32 cellular contexts compared by ENCODE assay signal in the genomic region with DNA sequence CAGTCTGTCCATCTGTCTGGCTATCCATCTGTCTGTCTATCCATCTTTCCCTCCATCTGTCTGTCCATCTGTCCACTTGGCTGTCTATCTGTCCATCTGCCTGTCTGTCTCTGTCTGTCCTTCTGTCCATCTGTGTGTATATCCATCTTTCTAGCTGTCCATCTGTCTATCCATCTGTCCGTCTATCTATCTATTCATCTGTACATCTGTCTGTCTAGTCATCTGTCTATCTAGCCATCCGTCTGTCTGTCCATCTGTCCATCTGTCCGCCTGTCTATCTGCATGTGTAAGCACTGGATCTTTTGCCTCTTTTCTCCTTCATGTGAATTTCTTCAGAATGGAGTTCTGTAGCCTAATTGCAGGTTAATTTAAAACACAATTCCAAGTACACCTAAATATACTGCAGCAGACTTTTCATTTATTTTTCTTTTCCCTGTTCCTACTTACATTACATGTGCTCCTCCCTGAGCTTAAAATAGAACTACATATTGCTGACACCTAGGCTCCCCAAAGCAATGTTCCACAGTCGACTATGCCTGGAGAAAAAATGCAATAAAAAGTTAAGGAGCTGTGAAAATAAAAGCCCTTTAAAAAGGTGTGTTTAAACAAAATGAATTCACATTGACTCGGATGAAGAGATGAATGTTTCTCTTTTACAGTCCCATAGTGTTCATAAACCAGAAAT. TPM values are rescaled to one million over a fixed set of nuclear protein-coding genes. Genes with fewer than 3 reads are reported as not detected.
DNase-seq lines count a peak whose midpoint lies in the region; ATAC-seq and TF ChIP-seq lines count a peak whose summit lies in the region.
"Had no signal": no experiment of that assay in that cellular context is flagged by ENCODE, and none has a peak within 500 bp of the region (broad histone marks: within the 10 kb centered on the region; RNA-seq: fewer than 3 reads in every experiment).

No MANE protein-coding gene starts in this region.

- H3K4me1 Mint-ChIP-seq in glutamatergic neuron (ENCODE audit: low read depth, unreplicated experiment), result peaks cover 47% of the 10 kb centered on the region
- H3K4me1 Mint-ChIP-seq: activated CD8-positive, alpha-beta memory T cell treated with anti-CD3 and anti-CD28 coated beads, Interleukin-2, amount 10 ng/mL, durations not matched to agents 7 days and 5 days had no signal

- DNase-seq in DMS 273 (lab: John Stamatoyannopoulos, UW; ENCODE audit: unreplicated experiment), result peak; percentile 83
- DNase-seq in NCI-H524 treated with DMSO at 0.1 percent for 48 hours (lab: John Stamatoyannopoulos, UW), result peak; percentile 14
- peak; percentile 44 for DNase-seq in glutamatergic neuron
- DNase-seq in gastrocnemius medialis, result no peak
- no peak for DNase-seq in HUDEP-2 (lab: John Stamatoyannopoulos, UW; ENCODE audit: unreplicated experiment in 76 of 76)
- no peak for DNase-seq in adrenal gland
- DNase-seq in cerebellum (ENCODE audit: low spot score), result no peak
- DNase-seq: activated CD8-positive, alpha-beta memory T cell treated with anti-CD3 and anti-CD28 coated beads, Interleukin-2, amount 10 ng/mL, durations not matched to agents 7 days and 5 days; activated naive CD4-positive, alpha-beta T cell treated with Interleukin-2 at 50 U/mL for 16 hours; amniotic stem cell; cortex of kidney; DND-41; esophagus squamous epithelium; foreskin melanocyte; hippocampal formation; mesendoderm; naive B cell; NCI-H146; NCI-H2107; NCI-H446 treated with DMSO at 0.1 percent for 48 hours; nucleus accumbens; SHP77; stimulated activated CD4-positive, alpha-beta T cell treated with anti-CD3 and anti-CD28 coated beads, Interleukin-2, amount 100 ng/mL, for 24 hours; stomach; SW 1271; T-helper 9 cell; tibial artery; WERI-Rb-1 had no signal

- in situ Hi-C loops in gastrocnemius medialis (cut with MboI; ENCODE audit: low sequenced_read_pairs in 4 of 4), result no loop called here

- WGBS in adrenal gland, 4 donors, result 83 to 89% (median 87%) methylated on average over 5 of the region's 5 CpGs

- peak; percentile 26 to 49 for ATAC-seq in gastrocnemius medialis
- ATAC-seq: activated CD8-positive, alpha-beta memory T cell treated with anti-CD3 and anti-CD28 coated beads, Interleukin-2, amount 10 ng/mL, durations not matched to agents 7 days and 5 days; left lobe of liver had no signal

- intact Hi-C loops in gastrocnemius medialis (cut with DNase I; ENCODE audit: low total_unique reads) (loop anchor here (2.0 kb wide), 1 partner anchor 24 kb away; no protein-coding TSS in a partner anchor), adrenal gland (cut with DNase I) (no loop called here)

- H3K27me3 ChIP-seq in gastrocnemius medialis (no peaks in the 10 kb centered on the region), adrenal gland (no peaks in the 10 kb centered on the region)
- H3K27me3 ChIP-seq: esophagus squamous epithelium, stomach, tibial artery had no signal

- H3K36me3 Mint-ChIP-seq in glutamatergic neuron (ENCODE audit: unreplicated experiment), result peaks cover 7% of the 10 kb centered on the region
- H3K36me3 Mint-ChIP-seq: activated CD8-positive, alpha-beta memory T cell treated with anti-CD3 and anti-CD28 coated beads, Interleukin-2, amount 10 ng/mL, durations not matched to agents 7 days and 5 days had no signal

- no peaks in the 10 kb centered on the region for H3K9me3 ChIP-seq in gastrocnemius medialis
- H3K9me3 ChIP-seq in adrenal gland (replicated peaks in 1 of 3), result no peaks in the 10 kb centered on the region
- H3K9me3 ChIP-seq: esophagus squamous epithelium, HAP-1, stomach, tibial artery had no signal

- peak overlapping the region; percentile 97 for H3K27ac Mint-ChIP-seq in glutamatergic neuron (ENCODE audit: unreplicated experiment)
- H3K27ac Mint-ChIP-seq: activated CD8-positive, alpha-beta memory T cell treated with anti-CD3 and anti-CD28 coated beads, Interleukin-2, amount 10 ng/mL, durations not matched to agents 7 days and 5 days; naive B cell had no signal

- H3K27ac ChIP-seq in gastrocnemius medialis (peak overlapping the region; percentile 83 to 90 (median 84)), adrenal gland (peak overlapping the region in 1 of 5 donors; percentile 68)
- H3K27ac ChIP-seq: KMS-11, tibial artery, WERI-Rb-1 had no signal

- peaks cover 33 to 36% of the 10 kb centered on the region in 2 donors for H3K4me1 ChIP-seq in gastrocnemius medialis
- peaks cover 14 to 19% of the 10 kb centered on the region in 2 donors for H3K4me1 ChIP-seq in adrenal gland (replicated peaks in 1 of 2)
- H3K4me1 ChIP-seq: HAP-1 had no signal

- TF ChIP-seq POLR2A in gastrocnemius medialis (IDR thresholded peaks at IDR 0.05), result no peak
- no peak for TF ChIP-seq POLR2A in adrenal gland (IDR thresholded peaks at IDR 0.05)

- TF ChIP-seq CTCF in glutamatergic neuron (IDR thresholded peaks at IDR 0.05; ENCODE audit: partially characterized antibody, unreplicated experiment) (no peak), gastrocnemius medialis (IDR thresholded peaks at IDR 0.05 in 4 of 5, conservative IDR thresholded peaks at IDR 0.05 in 1 of 5) (no peak), adrenal gland (IDR thresholded peaks at IDR 0.05) (no peak)

- peak overlapping the region; percentile 55 for H3K4me3 Mint-ChIP-seq in glutamatergic neuron (ENCODE audit: unreplicated experiment)
- H3K4me3 Mint-ChIP-seq: activated CD8-positive, alpha-beta memory T cell treated with anti-CD3 and anti-CD28 coated beads, Interleukin-2, amount 10 ng/mL, durations not matched to agents 7 days and 5 days; naive B cell had no signal

- no peaks in the 10 kb centered on the region for H3K36me3 ChIP-seq in gastrocnemius medialis
- H3K36me3 ChIP-seq in adrenal gland (replicated peaks in 1 of 2), result peaks cover 0 to 4% of the 10 kb centered on the region in 2 donors
- H3K36me3 ChIP-seq: HAP-1, stomach, WERI-Rb-1 had no signal

- peak overlapping the region; percentile 5 to 44 (median 36) for H3K4me3 ChIP-seq in gastrocnemius medialis
- H3K4me3 ChIP-seq in adrenal gland, result no peak overlapping the region
- H3K4me3 ChIP-seq: esophagus squamous epithelium, HAP-1, skin epidermis, tibial artery had no signal

- peaks cover 10% of the 10 kb centered on the region for H3K27me3 Mint-ChIP-seq in glutamatergic neuron (ENCODE audit: unreplicated experiment)

- H3K9me3 Mint-ChIP-seq in glutamatergic neuron (ENCODE audit: unreplicated experiment), result peaks cover 24% of the 10 kb centered on the region
- H3K9me3 Mint-ChIP-seq: naive B cell had no signal

RNA-seq across cellular contexts. Expression of a gene that starts 37.5 kb away (rescaled TPM):
- not detected for total RNA-seq in glutamatergic neuron (ENCODE audit: unreplicated experiment)
- total RNA-seq in gastrocnemius medialis, result not detected
- total RNA-seq in adrenal gland, result under 1 TPM in 5 of 8 donors, not detected in 3; 0.08 to 0.43 (median 0.25) TPM
- under 1 TPM in 1 of 3 donors, not detected in 2; 0.22 TPM for polyA plus RNA-seq in adrenal gland
- total RNA-seq in cerebellum, result not detected
- total RNA-seq: activated CD8-positive, alpha-beta memory T cell treated with anti-CD3 and anti-CD28 coated beads, Interleukin-2, amount 10 ng/mL, durations not matched to agents 7 days and 5 days; left lobe of liver had no signal
- polyA plus RNA-seq: stomach had no signal

Comparison
In these comparisons a context has a peak if more than half of its experiments do, and no peak if none do; other contexts are left out.
1. DNase-seq: peak in DMS 273 (single experiment), NCI-H524 treated with DMSO at 0.1 percent for 48 hours (single experiment) and glutamatergic neuron (single experiment); none in gastrocnemius medialis (0 of 2), HUDEP-2 (0 of 76), adrenal gland (0 of 7) and cerebellum (single experiment).
2. H3K4me3 ChIP-seq: peak in gastrocnemius medialis (4 of 4); none in adrenal gland (0 of 4).